ENCODE assay signal across 17 cellular contexts in genomic region chr4:103499094-103499493, GRCh38.
DNase-seq lines count a peak whose midpoint lies in the region; ATAC-seq and TF ChIP-seq lines count a peak whose summit lies in the region.
"Had no signal": no experiment of that assay in that cellular context is flagged by ENCODE, and none has a peak within 500 bp of the region (broad histone marks: within the 10 kb centered on the region; RNA-seq: fewer than 3 reads in every experiment).

No MANE protein-coding gene starts in this region.

- H3K27me3 Mint-ChIP-seq in GM23338 (ENCODE audit: insufficient read depth, low read depth, poor library complexity) (no peaks in the 10 kb centered on the region), mesothelial cell of epicardium (ENCODE audit: low read depth) (no peaks in the 10 kb centered on the region)
- H3K27me3 Mint-ChIP-seq: activated CD8-positive, alpha-beta T cell treated with anti-CD3 and anti-CD28 coated beads for 36 hours had no signal

- H3K9me3 Mint-ChIP-seq in GM23338 (peaks cover 4% of the 10 kb centered on the region; the same call in 1 of the 3 replicates), mesothelial cell of epicardium (peaks cover 3% of the 10 kb centered on the region)

- H3K36me3 Mint-ChIP-seq in GM23338 (ENCODE audit: low read depth) (no peaks in the 10 kb centered on the region; the same call in 2 of the 3 replicates), mesothelial cell of epicardium (no peaks in the 10 kb centered on the region)

- H3K27me3 ChIP-seq in GM23338 (ENCODE audit: insufficient read depth) (no peaks in the 10 kb centered on the region), MG63 (no peaks in the 10 kb centered on the region)
- H3K27me3 ChIP-seq: BE2C, sigmoid colon, vagina had no signal

- no peaks in the 10 kb centered on the region for H3K4me1 ChIP-seq in GM23338 (ENCODE audit: insufficient read depth)
- H3K4me1 ChIP-seq: BE2C, sigmoid colon, vagina had no signal

- no peaks in the 10 kb centered on the region for H3K4me1 Mint-ChIP-seq in GM23338
- no peaks in the 10 kb centered on the region for H3K4me1 Mint-ChIP-seq in mesothelial cell of epicardium

- H3F3A ChIP-seq in GM23338 (replicated peaks; ENCODE audit: low read depth): no peaks in the 10 kb centered on the region

- H3K9me2 ChIP-seq in GM23338 (ENCODE audit: insufficient read depth): no peaks in the 10 kb centered on the region; the same call in none of the 2 replicates

- no peak overlapping the region for H3K27ac Mint-ChIP-seq in GM23338
- no peak overlapping the region for H3K27ac Mint-ChIP-seq in mesothelial cell of epicardium
- H3K27ac Mint-ChIP-seq: activated CD8-positive, alpha-beta T cell treated with anti-CD3 and anti-CD28 coated beads for 36 hours had no signal

- TF ChIP-seq CTCF in C4-2B (conservative IDR thresholded peaks at IDR 0.05) (peak; percentile 27), GM23338 (conservative IDR thresholded peaks at IDR 0.05; ENCODE audit: low read depth in 2 of 2) (peak; percentile 20 to 49; a peak in 3 of 4 replicates), fibroblast of pulmonary artery (IDR thresholded peaks at IDR 0.05; ENCODE audit: low read length, missing control alignments) (peak; percentile 14), mesothelial cell of epicardium (IDR thresholded peaks at IDR 0.05; ENCODE audit: unreplicated experiment) (no peak)

- H3K79me2 ChIP-seq in GM23338 (replicated peaks; ENCODE audit: insufficient read depth): no peaks in the 10 kb centered on the region

- no peak overlapping the region for H3K4me2 ChIP-seq in GM23338

- H3K4me3 ChIP-seq in GM23338 (no peak overlapping the region), fibroblast of pulmonary artery (replicated peaks; ENCODE audit: low read depth, low read length) (no peak overlapping the region), MG63 (no peak overlapping the region)
- H3K4me3 ChIP-seq: sigmoid colon, vagina had no signal

- H2AFZ ChIP-seq in GM23338: peak overlapping the region; percentile 79; the same call in 1 of the 2 replicates

- H4K20me1 ChIP-seq in GM23338 (replicated peaks; ENCODE audit: insufficient read depth): no peaks in the 10 kb centered on the region

- H3K4me3 Mint-ChIP-seq in GM23338 (no peak overlapping the region), mesothelial cell of epicardium (no peak overlapping the region)
- H3K4me3 Mint-ChIP-seq: activated CD8-positive, alpha-beta T cell treated with anti-CD3 and anti-CD28 coated beads for 36 hours; neural crest cell had no signal

- DNase-seq in GM23338 (ENCODE audit: low spot score) (peak; percentile 24), RKO (ENCODE audit: low spot score) (peak; percentile 3), fibroblast of pulmonary artery (ENCODE audit: low read depth) (peak; percentile 21), mesothelial cell of epicardium (ENCODE audit: low spot score in 2 of 2, unreplicated experiment in 2 of 2) (no peak), NCI-H1930 (lab: John Stamatoyannopoulos, UW) (no peak), MG63 (no peak)
- DNase-seq: BE2C; effector CD8-positive, alpha-beta T cell; NCI-H1436 treated with DMSO at 0.1 percent for 48 hours; Right ventricle myocardium superior; sigmoid colon; stimulated activated naive CD8-positive, alpha-beta T cell treated with anti-CD3 and anti-CD28 coated beads, Interleukin-15, Interleukin-2, amounts not matched to agents 100 U/mL and 50 U/mL, for 24 hours had no signal

- ATAC-seq in GM23338 (peak; percentile 52; the same call in 2 of the 3 replicates), HG02798 (IDR thresholded peaks at IDR 0.05; ENCODE audit: poor library complexity, unreplicated experiment) (no peak)

- no peaks in the 10 kb centered on the region for H3K36me3 ChIP-seq in GM23338 (ENCODE audit: insufficient read depth)
- H3K36me3 ChIP-seq in MG63: no peaks in the 10 kb centered on the region
- H3K36me3 ChIP-seq: BE2C, sigmoid colon, vagina had no signal

- H3K9me3 ChIP-seq in MG63: no peaks in the 10 kb centered on the region
- H3K9me3 ChIP-seq: BE2C, sigmoid colon, vagina had no signal

- H3K27ac ChIP-seq in C4-2B (no peak overlapping the region), GM23338 (ENCODE audit: low read depth) (no peak overlapping the region)
- H3K27ac ChIP-seq: sigmoid colon, vagina had no signal

TF ChIP-seq in GM23338, 12 proteins besides CTCF, POLR2A, EP300 and RAD21 (continues in another document):
- TF ChIP-seq REST (IDR thresholded peaks at IDR 0.05; ENCODE audit: unreplicated experiment) (no peak), CREB1 (CRISPR knock-in tag; IDR thresholded peaks at IDR 0.05; ENCODE audit: low read depth) (no peak), ZNF331 (CRISPR knock-in tag; IDR thresholded peaks at IDR 0.05; ENCODE audit: low read depth) (no peak), EZH2 (IDR thresholded peaks at IDR 0.05; ENCODE audit: low read depth, unreplicated experiment) (no peak), STAT1 (IDR thresholded peaks at IDR 0.05; ENCODE audit: unreplicated experiment) (no peak), POLR2AphosphoS5 (IDR thresholded peaks at IDR 0.05; ENCODE audit: low read depth) (no peak)

Comparison
In these comparisons a context has a peak if more than half of its experiments do, and no peak if none do; other contexts are left out.
1. DNase-seq: peak in GM23338 (single experiment), RKO (single experiment) and fibroblast of pulmonary artery (single experiment); none in mesothelial cell of epicardium (0 of 2), NCI-H1930 (0 of 2) and MG63 (single experiment).